In the genomic region with DNA sequence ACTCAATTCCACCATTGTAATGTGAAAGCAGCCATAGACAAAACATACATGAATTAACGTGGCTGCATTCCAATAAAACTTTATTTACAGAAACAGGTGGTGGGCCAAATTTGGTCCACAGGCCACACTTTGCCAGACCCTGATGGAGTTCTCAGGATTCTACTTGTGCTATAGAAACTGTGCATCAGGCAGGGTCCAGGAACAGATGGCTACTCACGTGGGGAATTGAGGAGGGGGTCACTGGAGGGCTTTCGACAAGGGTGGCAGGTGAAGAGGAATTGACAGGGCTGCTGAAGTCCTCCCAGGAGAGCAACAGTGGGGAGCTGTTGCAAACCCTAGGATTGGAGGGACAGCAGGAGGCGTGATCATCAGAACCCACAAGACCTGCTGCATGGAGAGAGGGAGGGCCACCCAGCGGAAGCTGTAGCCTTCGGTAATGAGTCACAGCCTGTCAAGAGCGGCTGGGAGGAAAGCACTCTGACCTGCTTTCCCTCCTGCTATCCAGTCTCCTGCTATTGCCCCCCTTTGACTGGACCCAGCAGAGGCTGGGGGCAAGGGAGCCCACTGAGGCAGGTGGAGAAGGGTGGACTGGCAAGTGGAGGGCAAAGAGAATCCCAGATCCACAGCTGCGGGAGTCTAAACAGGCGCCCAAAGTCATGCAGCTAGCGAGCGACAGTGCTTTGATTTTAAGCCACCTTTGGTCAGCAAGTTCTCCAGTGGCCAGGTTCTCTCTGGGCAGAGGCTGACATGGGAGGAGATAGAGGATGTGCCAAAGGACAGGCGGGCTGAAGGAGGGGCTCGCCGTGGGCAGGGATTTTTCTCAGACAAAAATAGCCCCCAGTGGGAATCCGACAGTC, we compare ENCODE assay signal across 1 cellular context.
TF ChIP-seq lines count a peak whose summit lies in the region.

No MANE protein-coding gene starts in this region.

TF ChIP-seq in SK-N-SH, 30 proteins besides CTCF, POLR2A, EP300 and RAD21 (continued from another document):
- TF ChIP-seq, protein P1, sequence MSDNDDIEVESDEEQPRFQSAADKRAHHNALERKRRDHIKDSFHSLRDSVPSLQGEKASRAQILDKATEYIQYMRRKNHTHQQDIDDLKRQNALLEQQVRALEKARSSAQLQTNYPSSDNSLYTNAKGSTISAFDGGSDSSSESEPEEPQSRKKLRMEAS (IDR thresholded peaks at IDR 0.05; ENCODE audit: low read depth) = no peak
